In the genomic region with DNA sequence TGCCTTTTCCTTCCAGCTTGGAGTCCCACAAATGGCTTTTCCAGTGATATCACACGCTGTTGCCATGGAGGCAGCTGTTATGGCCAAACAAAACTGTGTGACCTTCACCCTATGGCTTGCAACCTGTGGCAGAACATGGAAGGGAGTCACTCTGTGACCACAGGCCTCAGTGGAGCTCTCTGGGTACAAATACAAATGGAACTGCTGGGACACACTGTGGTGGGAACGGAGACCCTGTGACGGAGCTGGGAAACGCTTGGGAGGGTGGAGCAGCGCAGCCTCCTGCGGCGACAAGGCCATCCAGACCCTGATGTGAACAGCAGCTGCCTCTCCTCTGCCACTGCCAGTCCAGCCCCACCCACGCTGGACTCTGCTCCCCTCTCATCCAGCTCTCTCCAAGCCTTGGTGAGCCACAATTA, we compare ENCODE assay signal across 12 cellular contexts.
DNase-seq lines count a peak whose midpoint lies in the region; ATAC-seq and TF ChIP-seq lines count a peak whose summit lies in the region.
"Had no signal": no experiment of that assay in that cellular context is flagged by ENCODE, and none has a peak within 500 bp of the region (broad histone marks: within the 10 kb centered on the region; RNA-seq: fewer than 3 reads in every experiment).

No MANE protein-coding gene starts in this region.

- H3K27ac ChIP-seq in fibroblast of lung (ENCODE audit: insufficient read depth, low read length) = peak overlapping the region; percentile 71
- H3K27ac ChIP-seq in upper lobe of right lung = peak overlapping the region; percentile 77

- no peak overlapping the region for H3K4me3 Mint-ChIP-seq in activated CD4-positive, alpha-beta T cell treated with anti-CD3 and anti-CD28 coated beads, Interleukin-2, amount 10 ng/mL, durations not matched to agents 24 days and 14 days
- H3K4me3 Mint-ChIP-seq: activated B cell treated with CpG ODN at 0.5 μM for 24 hours, brain, H9 had no signal

- TF ChIP-seq CTCF in fibroblast of lung (conservative IDR thresholded peaks at IDR 0.05 in 1 of 2, IDR thresholded peaks at IDR 0.05 in 1 of 2; ENCODE audit: low read depth in 1 of 2, low read length in 2 of 2) (no peak), upper lobe of right lung (IDR thresholded peaks at IDR 0.05) (no peak)

- peak; percentile 63 for ATAC-seq in upper lobe of right lung
- ATAC-seq in HG02759 (IDR thresholded peaks at IDR 0.05; ENCODE audit: unreplicated experiment) = no peak

- H3K4me1 Mint-ChIP-seq in activated CD4-positive, alpha-beta T cell treated with anti-CD3 and anti-CD28 coated beads, Interleukin-2, amount 10 ng/mL, durations not matched to agents 24 days and 14 days = peaks cover 35% of the 10 kb centered on the region

- no peak overlapping the region for H3K27ac Mint-ChIP-seq in activated CD4-positive, alpha-beta T cell treated with anti-CD3 and anti-CD28 coated beads, Interleukin-2, amount 10 ng/mL, durations not matched to agents 24 days and 14 days
- H3K27ac Mint-ChIP-seq: activated B cell treated with CpG ODN at 0.5 μM for 24 hours, H9 had no signal

- H3K9ac ChIP-seq in fibroblast of lung (ENCODE audit: insufficient read depth, low read length) = no peak overlapping the region

- no peaks in the 10 kb centered on the region for H3K9me3 ChIP-seq in fibroblast of lung (ENCODE audit: control insufficient read depth, insufficient read depth, low read depth, low read length)
- H3K9me3 ChIP-seq in upper lobe of right lung = no peaks in the 10 kb centered on the region

- H3K36me3 Mint-ChIP-seq in activated CD4-positive, alpha-beta T cell treated with anti-CD3 and anti-CD28 coated beads, Interleukin-2, amount 10 ng/mL, durations not matched to agents 24 days and 14 days (ENCODE audit: low read depth) = peaks cover 1% of the 10 kb centered on the region
- H3K36me3 Mint-ChIP-seq: brain had no signal

- peaks cover 14% of the 10 kb centered on the region for H3K9me3 Mint-ChIP-seq in activated CD4-positive, alpha-beta T cell treated with anti-CD3 and anti-CD28 coated beads, Interleukin-2, amount 10 ng/mL, durations not matched to agents 24 days and 14 days
- H3K9me3 Mint-ChIP-seq: activated B cell treated with CpG ODN at 0.5 μM for 24 hours had no signal

- H3K36me3 ChIP-seq in fibroblast of lung (ENCODE audit: control insufficient read depth, insufficient read depth, low read length) (no peaks in the 10 kb centered on the region), upper lobe of right lung (no peaks in the 10 kb centered on the region)

- H3K4me3 ChIP-seq in fibroblast of lung (replicated peaks in 1 of 4; ENCODE audit: control extremely low read depth in 1 of 4, insufficient read depth in 1 of 4, low read depth in 3 of 4, low read length in 4 of 4) = no peak overlapping the region
- H3K4me3 ChIP-seq in upper lobe of right lung = no peak overlapping the region

- H3K27me3 ChIP-seq in fibroblast of lung (ENCODE audit: control insufficient read depth, insufficient read depth, low read length) (no peaks in the 10 kb centered on the region), upper lobe of right lung (no peaks in the 10 kb centered on the region)

- no peaks in the 10 kb centered on the region for H3K79me2 ChIP-seq in fibroblast of lung (ENCODE audit: control insufficient read depth, insufficient read depth, low read length)

- intact Hi-C loops in activated CD4-positive, alpha-beta T cell treated with anti-CD3 and anti-CD28 coated beads, Interleukin-2, amount 10 ng/mL, durations not matched to agents 24 days and 14 days (cut with micrococcal nuclease) = loop anchor here (5.0 kb wide), 1 partner anchor 48 kb away; no protein-coding TSS in a partner anchor
- intact Hi-C loops in upper lobe of right lung (cut with DNase I) = no loop called here

- H4K20me1 ChIP-seq in fibroblast of lung (ENCODE audit: control insufficient read depth, extremely low read depth, insufficient read depth, low read length) = no peaks in the 10 kb centered on the region

- peak overlapping the region; percentile 46 for H3K4me2 ChIP-seq in fibroblast of lung (ENCODE audit: extremely low read depth, insufficient read depth, low read length)

- no peaks in the 10 kb centered on the region for H3K27me3 Mint-ChIP-seq in activated CD4-positive, alpha-beta T cell treated with anti-CD3 and anti-CD28 coated beads, Interleukin-2, amount 10 ng/mL, durations not matched to agents 24 days and 14 days
- H3K27me3 Mint-ChIP-seq: activated B cell treated with CpG ODN at 0.5 μM for 24 hours had no signal

- peaks cover 19% of the 10 kb centered on the region for H3K4me1 ChIP-seq in fibroblast of lung (ENCODE audit: control insufficient read depth, extremely low read depth, insufficient read depth, low read length)
- peaks cover 8% of the 10 kb centered on the region for H3K4me1 ChIP-seq in upper lobe of right lung

- DNase-seq in activated CD4-positive, alpha-beta T cell treated with anti-CD3 and anti-CD28 coated beads, Interleukin-2, amount 10 ng/mL, durations not matched to agents 24 days and 14 days = peak; percentile 57
- DNase-seq in activated CD4-positive, alpha-beta T cell treated with anti-CD3 and anti-CD28 coated beads for 1 hour = no peak
- DNase-seq in fibroblast of lung (ENCODE audit: low read depth in 2 of 2) = peak; percentile 23 to 79
- peak; percentile 72 for DNase-seq in myocyte (ENCODE audit: low read depth)
- no peak for DNase-seq in upper lobe of right lung
- DNase-seq in Ammon's horn (ENCODE audit: low spot score) = no peak
- no peak for DNase-seq in UCSD-AML1 (lab: John Stamatoyannopoulos, UW; ENCODE audit: unreplicated experiment)
- DNase-seq: ACHN, activated B cell treated with CpG ODN at 0.5 μM for 24 hours, H9 had no signal

- peak overlapping the region; percentile 14 for H2AFZ ChIP-seq in fibroblast of lung (ENCODE audit: low read length)

Comparison
In these comparisons a context has a peak if more than half of its experiments do, and no peak if none do; other contexts are left out.
1. DNase-seq: peak in activated CD4-positive, alpha-beta T cell treated with anti-CD3 and anti-CD28 coated beads, Interleukin-2, amount 10 ng/mL, durations not matched to agents 24 days and 14 days (single experiment), fibroblast of lung (2 of 2) and myocyte (single experiment); none in activated CD4-positive, alpha-beta T cell treated with anti-CD3 and anti-CD28 coated beads for 1 hour (single experiment), upper lobe of right lung (single experiment), Ammon's horn (single experiment) and UCSD-AML1 (single experiment).